In genomic region chr21:38798481-38798882, GRCh38 we compare ENCODE assay signal across 11 cellular contexts. TPM values are rescaled to one million over a fixed set of nuclear protein-coding genes. Genes with fewer than 3 reads are reported as not detected.
DNase-seq lines count a peak whose midpoint lies in the region; ATAC-seq and TF ChIP-seq lines count a peak whose summit lies in the region.
"Had no signal": no experiment of that assay in that cellular context is flagged by ENCODE, and none has a peak within 500 bp of the region (broad histone marks: within the 10 kb centered on the region; RNA-seq: fewer than 3 reads in every experiment).

No MANE protein-coding gene starts in this region.

- H2AFZ ChIP-seq in neural progenitor cell (replicated peaks) = peak overlapping the region; percentile 9

- no peak overlapping the region for H3K4me2 ChIP-seq in neural progenitor cell

- CTCF ChIA-PET in activated CD4-positive, alpha-beta T cell treated with anti-CD3 and anti-CD28 coated beads for 36 hours (lab: Charles Lee) = no interaction called here

- H3K79me2 ChIP-seq in neural progenitor cell (ENCODE audit: low read depth) = no peaks in the 10 kb centered on the region

- peaks cover 10% of the 10 kb centered on the region for H3K4me1 ChIP-seq in neural progenitor cell

- no peaks in the 10 kb centered on the region for H3K36me3 ChIP-seq in neural progenitor cell

- no peaks in the 10 kb centered on the region for H3K27me3 ChIP-seq in neural progenitor cell

- no peaks in the 10 kb centered on the region for H3K9me3 Mint-ChIP-seq in activated CD4-positive, alpha-beta T cell treated with anti-CD3 and anti-CD28 coated beads for 36 hours (ENCODE audit: low read depth)
- peaks cover 3% of the 10 kb centered on the region for H3K9me3 Mint-ChIP-seq in neural progenitor cell

- H3K36me3 Mint-ChIP-seq in activated CD4-positive, alpha-beta T cell treated with anti-CD3 and anti-CD28 coated beads for 36 hours (ENCODE audit: low read depth) = no peaks in the 10 kb centered on the region
- H3K36me3 Mint-ChIP-seq in neural progenitor cell = no peaks in the 10 kb centered on the region

- H3K27ac ChIP-seq in neural progenitor cell = no peak overlapping the region

- ATAC-seq in activated CD4-positive, alpha-beta T cell treated with anti-CD3 and anti-CD28 coated beads for 36 hours = peak; percentile 79
- ATAC-seq in HG03432 (IDR thresholded peaks at IDR 0.05; ENCODE audit: unreplicated experiment) (peak; percentile 62), HG03280 (IDR thresholded peaks at IDR 0.05; ENCODE audit: unreplicated experiment) (no peak)

- no peaks in the 10 kb centered on the region for H3K9me3 ChIP-seq in neural progenitor cell (ENCODE audit: low read depth)

- no peaks in the 10 kb centered on the region for H4K20me1 ChIP-seq in neural progenitor cell (ENCODE audit: low read depth)

- POLR2A ChIA-PET in activated CD4-positive, alpha-beta T cell treated with anti-CD3 and anti-CD28 coated beads for 36 hours (lab: Charles Lee) = no interaction called here

- intact Hi-C loops in activated CD4-positive, alpha-beta T cell treated with anti-CD3 and anti-CD28 coated beads for 36 hours (cut with DNase I, micrococcal nuclease) = loop anchor here in 1 of 2 experiments (1.0 kb wide), 1 partner anchor 31 kb away; no protein-coding TSS in a partner anchor

- peaks cover 3% of the 10 kb centered on the region for H3K27me3 Mint-ChIP-seq in activated CD4-positive, alpha-beta T cell treated with anti-CD3 and anti-CD28 coated beads for 36 hours
- H3K27me3 Mint-ChIP-seq in neural progenitor cell (ENCODE audit: insufficient read depth, low read depth) = peaks cover 9% of the 10 kb centered on the region

- no peak overlapping the region for H3K9ac ChIP-seq in neural progenitor cell

- H3F3A ChIP-seq in neural progenitor cell (ENCODE audit: low read depth) = no peaks in the 10 kb centered on the region

- no peak for TF ChIP-seq CTCF in neural progenitor cell (IDR thresholded peaks at IDR 0.05)

- H3K27ac Mint-ChIP-seq in activated CD4-positive, alpha-beta T cell treated with anti-CD3 and anti-CD28 coated beads for 36 hours = peak overlapping the region; percentile 86
- no peak overlapping the region for H3K27ac Mint-ChIP-seq in neural progenitor cell
- H3K27ac Mint-ChIP-seq: B cell had no signal

- no peak overlapping the region for H3K4me3 Mint-ChIP-seq in activated CD4-positive, alpha-beta T cell treated with anti-CD3 and anti-CD28 coated beads for 36 hours
- no peak overlapping the region for H3K4me3 Mint-ChIP-seq in neural progenitor cell
- H3K4me3 Mint-ChIP-seq: B cell had no signal

- peak; percentile 73 for DNase-seq in activated CD4-positive, alpha-beta T cell treated with anti-CD3 and anti-CD28 coated beads for 36 hours
- no peak for DNase-seq in activated CD4-positive, alpha-beta T cell treated with anti-CD3 and anti-CD28 coated beads, Interleukin-2, amount 50 U/mL, for 1 hour
- peak; percentile 41 for DNase-seq in activated CD4-positive, CD25-positive, alpha-beta regulatory T cell treated with anti-CD3 and anti-CD28 coated beads, Interleukin-2, amount 50 U/mL, for 72 hours
- DNase-seq in neural progenitor cell (ENCODE audit: low spot score) (no peak), NCI-H1092 treated with DMSO at 0.1 percent for 48 hours (lab: John Stamatoyannopoulos, UW) (no peak), NCI-H2107 treated with DMSO at 0.1 percent for 48 hours (lab: John Stamatoyannopoulos, UW; ENCODE audit: unreplicated experiment) (no peak)
- DNase-seq: foreskin melanocyte, NCI-H1436 had no signal

- no peak overlapping the region for H3K4me3 ChIP-seq in neural progenitor cell

- H3K4me1 Mint-ChIP-seq in activated CD4-positive, alpha-beta T cell treated with anti-CD3 and anti-CD28 coated beads for 36 hours = peaks cover 27% of the 10 kb centered on the region
- H3K4me1 Mint-ChIP-seq in neural progenitor cell = peaks cover 32% of the 10 kb centered on the region
- H3K4me1 Mint-ChIP-seq: B cell had no signal

RNA-seq across cellular contexts. Expression of gene ETS2, which starts 7.2 kb away (rescaled TPM):
- total RNA-seq in activated CD4-positive, alpha-beta T cell treated with anti-CD3 and anti-CD28 coated beads for 36 hours = 10 to 100 TPM; 44.7 to 61.9 TPM
- total RNA-seq in neural progenitor cell (ENCODE audit: low replicate concordance) = 18.8 and 22.4 TPM in 2 replicates

Comparison
In these comparisons a context has a peak if more than half of its experiments do, and no peak if none do; other contexts are left out.
1. DNase-seq: peak in activated CD4-positive, alpha-beta T cell treated with anti-CD3 and anti-CD28 coated beads for 36 hours (single experiment) and activated CD4-positive, CD25-positive, alpha-beta regulatory T cell treated with anti-CD3 and anti-CD28 coated beads, Interleukin-2, amount 50 U/mL, for 72 hours (single experiment); none in activated CD4-positive, alpha-beta T cell treated with anti-CD3 and anti-CD28 coated beads, Interleukin-2, amount 50 U/mL, for 1 hour (single experiment), neural progenitor cell (single experiment), NCI-H1092 treated with DMSO at 0.1 percent for 48 hours (single experiment) and NCI-H2107 treated with DMSO at 0.1 percent for 48 hours (single experiment).